Comparison of ENCODE assay signal across 12 cellular contexts in the genomic region with DNA sequence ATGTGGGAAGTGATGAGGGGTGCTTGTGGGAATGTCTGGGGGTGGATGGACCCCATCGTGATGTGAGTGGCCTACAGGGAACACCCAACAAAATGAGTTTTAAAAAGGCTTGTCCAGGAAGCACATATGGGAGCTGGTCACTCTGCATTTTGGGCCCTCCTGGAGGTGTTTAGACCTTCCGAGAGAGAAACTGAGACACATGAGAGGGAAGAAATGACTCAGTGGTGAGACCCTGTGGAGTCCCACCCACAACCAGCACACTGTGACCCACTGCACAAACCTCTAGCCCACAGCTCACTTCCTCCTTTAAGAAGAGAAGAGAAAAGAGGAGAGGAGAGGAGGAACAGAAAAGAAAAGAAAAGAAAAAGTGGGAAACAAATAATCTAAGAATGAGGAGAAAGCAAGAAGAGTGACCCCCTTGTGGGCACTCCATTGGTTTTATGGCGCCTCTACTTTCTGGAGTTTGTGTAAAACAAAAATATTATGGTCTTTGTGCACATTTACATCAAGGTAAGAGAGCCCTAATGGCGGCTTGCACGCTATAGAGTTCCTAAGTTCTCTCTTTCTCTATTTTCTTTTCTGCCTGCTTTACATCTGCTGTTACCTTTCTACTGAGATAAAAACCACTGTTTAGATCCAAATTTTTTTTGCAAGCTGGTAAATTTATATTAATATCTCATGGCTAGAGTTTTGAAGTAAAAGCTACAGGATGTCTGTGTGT. TPM values are rescaled to one million over a fixed set of nuclear protein-coding genes. Genes with fewer than 3 reads are reported as not detected.
A peak's percentile ranks its signal among the peaks of the same experiment; 100 is the strongest.
DNase-seq lines count a peak whose midpoint lies in the region; ATAC-seq and TF ChIP-seq lines count a peak whose summit lies in the region.
"Had no signal": no experiment of that assay in that cellular context is flagged by ENCODE, and none has a peak within 500 bp of the region (broad histone marks: within the 10 kb centered on the region; RNA-seq: fewer than 3 reads in every experiment).

No MANE protein-coding gene starts in this region.

- no peak for TF ChIP-seq CTCF in endothelial cell (IDR thresholded peaks at IDR 0.05; ENCODE audit: unreplicated experiment)
- no peak for TF ChIP-seq CTCF in endodermal cell (conservative IDR thresholded peaks at IDR 0.05)

- H3K9ac ChIP-seq in endodermal cell (ENCODE audit: extremely low read depth, low read length, poor library complexity, severe bottlenecking), result no peak overlapping the region

- peaks cover 74% of the 10 kb centered on the region for H3K9me3 ChIP-seq in endodermal cell (ENCODE audit: control insufficient read depth, low read length)
- H3K9me3 ChIP-seq: psoas muscle had no signal

- DNase-seq in left lobe of liver (ENCODE audit: low spot score), result no peak
- DNase-seq in cerebellar nuclear complex (lab: John Stamatoyannopoulos, UW), result no peak
- no peak for DNase-seq in endothelial cell (ENCODE audit: low spot score)
- DNase-seq in endodermal cell, result no peak
- no peak for DNase-seq in RPMI8226
- DNase-seq: activated CD8-positive, alpha-beta T cell treated with anti-CD3 and anti-CD28 coated beads, Interleukin-2, amount 10 ng/mL, durations not matched to agents 7 days and 5 days; psoas muscle had no signal

- peaks cover 39% of the 10 kb centered on the region for H3K9me3 Mint-ChIP-seq in endothelial cell (ENCODE audit: unreplicated experiment)
- H3K9me3 Mint-ChIP-seq in endodermal cell, result peaks cover 79% of the 10 kb centered on the region

- no peaks in the 10 kb centered on the region for H3K4me1 ChIP-seq in endodermal cell (ENCODE audit: control insufficient read depth, insufficient read depth, low read length)
- H3K4me1 ChIP-seq: psoas muscle had no signal

- H3K27ac Mint-ChIP-seq in endothelial cell (ENCODE audit: unreplicated experiment) (no peak overlapping the region), endodermal cell (no peak overlapping the region)
- H3K27ac Mint-ChIP-seq: activated CD8-positive, alpha-beta T cell treated with anti-CD3 and anti-CD28 coated beads, Interleukin-2, amount 10 ng/mL, durations not matched to agents 7 days and 5 days had no signal

- H3K27ac ChIP-seq in endodermal cell (ENCODE audit: low read depth, low read length), result no peak overlapping the region
- H3K27ac ChIP-seq: psoas muscle had no signal

- H3K4me3 Mint-ChIP-seq in endothelial cell (ENCODE audit: unreplicated experiment), result no peak overlapping the region
- no peak overlapping the region for H3K4me3 Mint-ChIP-seq in endodermal cell
- H3K4me3 Mint-ChIP-seq: activated CD8-positive, alpha-beta T cell treated with anti-CD3 and anti-CD28 coated beads, Interleukin-2, amount 10 ng/mL, durations not matched to agents 7 days and 5 days had no signal

- H3K36me3 ChIP-seq in endodermal cell (ENCODE audit: control insufficient read depth, insufficient read depth, low read length), result no peaks in the 10 kb centered on the region

- no peaks in the 10 kb centered on the region for H3K27me3 Mint-ChIP-seq in endothelial cell (ENCODE audit: unreplicated experiment)
- no peaks in the 10 kb centered on the region for H3K27me3 Mint-ChIP-seq in endodermal cell (ENCODE audit: insufficient read depth)

- no peaks in the 10 kb centered on the region for H3K27me3 ChIP-seq in endodermal cell (ENCODE audit: control insufficient read depth, insufficient read depth, low read length, poor library complexity, severe bottlenecking)

- WGBS in endodermal cell (ENCODE audit: insufficient coverage in 1 of 2, insufficient read length in 1 of 2), 2 experiments, result 28 to 34% methylated on average over 4 to 5 of the region's 5 CpGs

- no peak overlapping the region for H3K4me3 ChIP-seq in endodermal cell (ENCODE audit: low read length)
- H3K4me3 ChIP-seq: psoas muscle had no signal

- H3K36me3 Mint-ChIP-seq in endothelial cell (ENCODE audit: low read depth, unreplicated experiment) (no peaks in the 10 kb centered on the region), endodermal cell (ENCODE audit: low read depth) (no peaks in the 10 kb centered on the region)

- no peaks in the 10 kb centered on the region for H3K4me1 Mint-ChIP-seq in endothelial cell (ENCODE audit: unreplicated experiment)
- no peaks in the 10 kb centered on the region for H3K4me1 Mint-ChIP-seq in endodermal cell

- ATAC-seq in GM18499 (IDR thresholded peaks at IDR 0.05; ENCODE audit: insufficient read depth, unreplicated experiment) (peak; percentile 47), GM19467 (IDR thresholded peaks at IDR 0.05; ENCODE audit: unreplicated experiment) (peak; percentile 73), HG03097 (IDR thresholded peaks at IDR 0.05; ENCODE audit: low FRiP score, unreplicated experiment) (peak; percentile 58), left lobe of liver (peak; percentile 29)
- ATAC-seq: activated CD8-positive, alpha-beta T cell treated with anti-CD3 and anti-CD28 coated beads, Interleukin-2, amount 10 ng/mL, durations not matched to agents 7 days and 5 days; psoas muscle had no signal

RNA-seq across cellular contexts. Expression of a gene that starts 13.3 kb away (rescaled TPM):
- total RNA-seq in left lobe of liver (2.6 TPM), endothelial cell (ENCODE audit: unreplicated experiment) (not detected), endodermal cell (not detected)
- polyA plus RNA-seq in endodermal cell (2013, experiment 1 of 2), result not detected
- not detected for polyA plus RNA-seq in endodermal cell (2013, experiment 2 of 2)
- total RNA-seq: bronchial epithelial cell had no signal

RNA-seq across cellular contexts. Expression of a gene that starts 23.6 kb away (rescaled TPM):
- total RNA-seq in left lobe of liver (0.60 TPM), endothelial cell (ENCODE audit: unreplicated experiment) (not detected), endodermal cell (not detected)
- polyA plus RNA-seq in endodermal cell (2013, experiment 1 of 2), result not detected
- not detected for polyA plus RNA-seq in endodermal cell (2013, experiment 2 of 2)
- total RNA-seq: activated CD8-positive, alpha-beta T cell treated with anti-CD3 and anti-CD28 coated beads, Interleukin-2, amount 10 ng/mL, durations not matched to agents 7 days and 5 days; bronchial epithelial cell; OCI-LY7 had no signal

RNA-seq across cellular contexts. Expression of a gene that starts 43.4 kb away (rescaled TPM):
- total RNA-seq in left lobe of liver, result 1.6 TPM
- total RNA-seq in endothelial cell (ENCODE audit: unreplicated experiment), result not detected
- not detected for total RNA-seq in endodermal cell
- polyA plus RNA-seq in endodermal cell (2013, experiment 1 of 2), result not detected
- not detected for polyA plus RNA-seq in endodermal cell (2013, experiment 2 of 2)
- total RNA-seq: activated CD8-positive, alpha-beta T cell treated with anti-CD3 and anti-CD28 coated beads, Interleukin-2, amount 10 ng/mL, durations not matched to agents 7 days and 5 days; bronchial epithelial cell had no signal

RNA-seq across cellular contexts. Expression of a gene that starts 45.8 kb away (rescaled TPM):
- 1.9 TPM for total RNA-seq in left lobe of liver
- not detected for total RNA-seq in endothelial cell (ENCODE audit: unreplicated experiment)
- not detected for total RNA-seq in endodermal cell
- polyA plus RNA-seq in endodermal cell (2013, experiment 1 of 2), result not detected
- not detected for polyA plus RNA-seq in endodermal cell (2013, experiment 2 of 2)
- total RNA-seq: activated CD8-positive, alpha-beta T cell treated with anti-CD3 and anti-CD28 coated beads, Interleukin-2, amount 10 ng/mL, durations not matched to agents 7 days and 5 days; bronchial epithelial cell had no signal
